Comparison of ENCODE assay signal across 2 cellular contexts in genomic region chr11:117226388-117227385, GRCh38.
TF ChIP-seq lines count a peak whose summit lies in the region.

No MANE protein-coding gene starts in this region.

TF ChIP-seq in WTC11, 78 proteins besides CTCF, POLR2A, EP300 and RAD21:
- TF ChIP-seq PRRX2 (CRISPR knock-in tag; IDR thresholded peaks at IDR 0.05) (no peak), NR3C1 (CRISPR knock-in tag; conservative IDR thresholded peaks at IDR 0.05; ENCODE audit: low read depth) (no peak), IRF1 (CRISPR knock-in tag; IDR thresholded peaks at IDR 0.05) (no peak), NR1H2 (CRISPR knock-in tag; IDR thresholded peaks at IDR 0.05) (no peak), FOXJ3 (CRISPR knock-in tag; IDR thresholded peaks at IDR 0.05; ENCODE audit: borderline replicate concordance) (no peak), ZNF317 (CRISPR knock-in tag; IDR thresholded peaks at IDR 0.05; ENCODE audit: borderline replicate concordance, low read depth) (no peak), TCF7 (CRISPR knock-in tag; IDR thresholded peaks at IDR 0.05; ENCODE audit: low read depth) (no peak), NFYB (CRISPR knock-in tag; conservative IDR thresholded peaks at IDR 0.05; ENCODE audit: low read depth) (no peak), SOX15 (CRISPR knock-in tag; IDR thresholded peaks at IDR 0.05) (no peak)
TF ChIP-seq in WTC11: peak in this region for 0.

TF ChIP-seq in endothelial cell of umbilical vein, 7 proteins besides CTCF, POLR2A, EP300 and RAD21:
- no peak for TF ChIP-seq MAX (IDR thresholded peaks at IDR 0.05; ENCODE audit: insufficient read depth, insufficient read length)
- TF ChIP-seq FOS (IDR thresholded peaks at IDR 0.05; ENCODE audit: borderline replicate concordance, insufficient read depth, low read length) = no peak
- TF ChIP-seq GATA2 (IDR thresholded peaks at IDR 0.05; ENCODE audit: insufficient read depth, insufficient read length, low read depth, low read length) = no peak
- TF ChIP-seq MYC (IDR thresholded peaks at IDR 0.05; ENCODE audit: low read depth, low read length) = no peak
- no peak for TF ChIP-seq JUN (IDR thresholded peaks at IDR 0.05; ENCODE audit: borderline replicate concordance, insufficient read depth, insufficient read length, low read depth)
- TF ChIP-seq EZH2 (IDR thresholded peaks at IDR 0.05; ENCODE audit: borderline replicate concordance, low read depth, low read length, severe bottlenecking) = no peak
- no peak for TF ChIP-seq POLR2AphosphoS5 (IDR thresholded peaks at IDR 0.05; ENCODE audit: insufficient read depth, low read depth, low read length)
